Comparison of ENCODE assay signal across 18 cellular contexts in genomic region chr3:72537448-72537847, GRCh38.
DNase-seq lines count a peak whose midpoint lies in the region; ATAC-seq and TF ChIP-seq lines count a peak whose summit lies in the region.
"Had no signal": no experiment of that assay in that cellular context is flagged by ENCODE, and none has a peak within 500 bp of the region (broad histone marks: within the 10 kb centered on the region; RNA-seq: fewer than 3 reads in every experiment).

No MANE protein-coding gene starts in this region.

- H3K4me3 Mint-ChIP-seq in GM23338 (no peak overlapping the region), memory B cell (no peak overlapping the region)
- H3K4me3 Mint-ChIP-seq: B cell; CD4-positive, alpha-beta T cell had no signal

- H3K27ac ChIP-seq in GM23338 (ENCODE audit: low read depth): no peak overlapping the region
- H3K27ac ChIP-seq in OCI-LY7 (ENCODE audit: low read depth, low read length, poor library complexity, severe bottlenecking): no peak overlapping the region

- no peaks in the 10 kb centered on the region for H3K36me3 Mint-ChIP-seq in GM23338 (ENCODE audit: low read depth)
- H3K36me3 Mint-ChIP-seq in memory B cell: peaks cover 3% of the 10 kb centered on the region

- H3K4me3 ChIP-seq in GM23338 (no peak overlapping the region), OCI-LY7 (ENCODE audit: low read depth, low read length, poor library complexity, severe bottlenecking) (no peak overlapping the region)

- TF ChIP-seq CTCF in GM23338 (conservative IDR thresholded peaks at IDR 0.05; ENCODE audit: low read depth in 2 of 2) (no peak), OCI-LY7 (conservative IDR thresholded peaks at IDR 0.05; ENCODE audit: low read length) (no peak)

- H2AFZ ChIP-seq in GM23338 (peak overlapping the region; percentile 52; the same call in 1 of the 2 replicates), OCI-LY7 (ENCODE audit: low read length) (no peak overlapping the region)

- POLR2A ChIA-PET in OCI-LY7 (lab: Charles Lee): no interaction called here

- H3K4me1 ChIP-seq in GM23338 (ENCODE audit: insufficient read depth) (0 out of 2 replicates have a peak, but pooled peaks cover 6% of the 10 kb centered on the region), OCI-LY7 (ENCODE audit: insufficient read depth, low read length, poor library complexity, severe bottlenecking) (no peaks in the 10 kb centered on the region)

- H3K27ac Mint-ChIP-seq in GM23338: no peak overlapping the region
- no peak overlapping the region for H3K27ac Mint-ChIP-seq in memory B cell
- H3K27ac Mint-ChIP-seq: B cell; CD4-positive, alpha-beta T cell had no signal

- no peaks in the 10 kb centered on the region for H3K27me3 ChIP-seq in GM23338 (ENCODE audit: insufficient read depth)

- H3K4me1 Mint-ChIP-seq in GM23338 (peaks cover 19% of the 10 kb centered on the region), memory B cell (peaks cover 22% of the 10 kb centered on the region)

- no peaks in the 10 kb centered on the region for H3F3A ChIP-seq in GM23338 (replicated peaks; ENCODE audit: low read depth)

- H3K79me2 ChIP-seq in GM23338 (replicated peaks; ENCODE audit: insufficient read depth) (no peaks in the 10 kb centered on the region), OCI-LY7 (ENCODE audit: insufficient read depth, low read depth, low read length) (no peaks in the 10 kb centered on the region)

- H3K27me3 Mint-ChIP-seq in GM23338 (ENCODE audit: insufficient read depth, low read depth, poor library complexity): peaks cover 3% of the 10 kb centered on the region
- peaks cover 8% of the 10 kb centered on the region for H3K27me3 Mint-ChIP-seq in memory B cell
- H3K27me3 Mint-ChIP-seq: CD4-positive, alpha-beta T cell had no signal

- no peaks in the 10 kb centered on the region for H4K20me1 ChIP-seq in GM23338 (replicated peaks; ENCODE audit: insufficient read depth)
- H4K20me1 ChIP-seq in OCI-LY7 (ENCODE audit: insufficient read depth, low read length): no peaks in the 10 kb centered on the region

- H3K36me3 ChIP-seq in GM23338 (ENCODE audit: insufficient read depth) (no peaks in the 10 kb centered on the region), OCI-LY7 (ENCODE audit: insufficient read depth, low read length) (no peaks in the 10 kb centered on the region)

- BruUV-seq in OCI-LY7 (replicated peaks; lab: Mats Ljungman, UMichigan): no TSS peak

- DNase-seq in GM23338 (ENCODE audit: low spot score) (no peak), memory B cell (ENCODE audit: low spot score in 2 of 2) (no peak), NCI-H2029 treated with DMSO at 0.1 percent for 48 hours (lab: John Stamatoyannopoulos, UW) (no peak), amniotic stem cell (lab: John Stamatoyannopoulos, UW) (no peak), OCI-LY7 (ENCODE audit: low spot score) (no peak)
- DNase-seq: ACHN; C1 segment of cervical spinal cord; Calu3; CD4-positive, alpha-beta T cell; DMS 273 treated with DMSO at 0.1 percent for 48 hours; DMS79; Kasumi-1; KBM-7 had no signal

- H3K9me2 ChIP-seq in GM23338 (ENCODE audit: insufficient read depth) (no peaks in the 10 kb centered on the region; the same call in 1 of the 2 replicates), OCI-LY7 (ENCODE audit: insufficient read depth, low read length) (no peaks in the 10 kb centered on the region)

- peak; percentile 63 for ATAC-seq in GM18867 (IDR thresholded peaks at IDR 0.05; ENCODE audit: unreplicated experiment)
- ATAC-seq in GM23338: no peak
- peak; percentile 33 for ATAC-seq in HG02973 (IDR thresholded peaks at IDR 0.05; ENCODE audit: unreplicated experiment)
- ATAC-seq in memory B cell (ENCODE audit: low read depth): peak; percentile 29
- no peak for ATAC-seq in GM19397 (IDR thresholded peaks at IDR 0.05; ENCODE audit: unreplicated experiment)
- ATAC-seq: HCT116 had no signal

- CTCF ChIA-PET in OCI-LY7 (lab: Charles Lee; ENCODE audit: unreplicated experiment): interaction anchor here (0.6 kb wide), 1 partner anchor 40 kb away, joined by 3 read pairs; no protein-coding TSS in a partner anchor

- H3K9me3 Mint-ChIP-seq in GM23338: peaks cover 7% of the 10 kb centered on the region; the same call in 2 of the 3 replicates
- H3K9me3 Mint-ChIP-seq in memory B cell: peaks cover 5% of the 10 kb centered on the region
- H3K9me3 Mint-ChIP-seq: CD4-positive, alpha-beta T cell had no signal

- no peak overlapping the region for H3K4me2 ChIP-seq in GM23338
- H3K4me2 ChIP-seq in OCI-LY7 (ENCODE audit: low read length): no peak overlapping the region

- intact Hi-C loops in OCI-LY7 (cut with micrococcal nuclease; ENCODE audit: unreplicated experiment): no loop called here

- H3K9me3 ChIP-seq in OCI-LY7 (ENCODE audit: low read length): no peaks in the 10 kb centered on the region

TF ChIP-seq in GM23338, 12 proteins besides CTCF, POLR2A, EP300 and RAD21 (continues in another document):
- TF ChIP-seq CREB1 (CRISPR knock-in tag; IDR thresholded peaks at IDR 0.05; ENCODE audit: low read depth): no peak
- no peak for TF ChIP-seq POLR2AphosphoS5 (IDR thresholded peaks at IDR 0.05; ENCODE audit: low read depth)
- no peak for TF ChIP-seq ZNF462 (CRISPR knock-in tag; IDR thresholded peaks at IDR 0.05)
- no peak for TF ChIP-seq ETS1 (IDR thresholded peaks at IDR 0.05)

Comparison
In these comparisons a context has a peak if more than half of its experiments do, and no peak if none do; other contexts are left out.
1. ATAC-seq: peak in GM18867 (single experiment), HG02973 (single experiment) and memory B cell (single experiment); none in GM23338 (single experiment) and GM19397 (single experiment).